1 cellular context compared by ENCODE assay signal in genomic region chr6:20850687-20851416, GRCh38.
TF ChIP-seq lines count a peak whose summit lies in the region.

No MANE protein-coding gene starts in this region.

TF ChIP-seq in GM23338, 12 proteins besides CTCF, POLR2A, EP300 and RAD21 (continued from another document):
- TF ChIP-seq REST (IDR thresholded peaks at IDR 0.05; ENCODE audit: unreplicated experiment) (no peak), EZH2phosphoT487 (IDR thresholded peaks at IDR 0.05; ENCODE audit: unreplicated experiment) (no peak), EZH2 (IDR thresholded peaks at IDR 0.05; ENCODE audit: low read depth, unreplicated experiment) (no peak), STAT1 (IDR thresholded peaks at IDR 0.05; ENCODE audit: unreplicated experiment) (no peak), CREB1 (CRISPR knock-in tag; IDR thresholded peaks at IDR 0.05; ENCODE audit: low read depth) (no peak)
